In genomic region chr12:61536525-61536924, GRCh38 we compare ENCODE assay signal across 21 cellular contexts.
DNase-seq lines count a peak whose midpoint lies in the region; ATAC-seq and TF ChIP-seq lines count a peak whose summit lies in the region.
"Had no signal": no experiment of that assay in that cellular context is flagged by ENCODE, and none has a peak within 500 bp of the region (broad histone marks: within the 10 kb centered on the region; RNA-seq: fewer than 3 reads in every experiment).

No MANE protein-coding gene starts in this region.

- TF ChIP-seq CTCF in OCI-LY7 (conservative IDR thresholded peaks at IDR 0.05; ENCODE audit: low read length) = no peak
- TF ChIP-seq CTCF in epithelial cell of esophagus (IDR thresholded peaks at IDR 0.05; ENCODE audit: insufficient read depth, low read depth, low read length, missing control alignments) = no peak

- H3K4me1 ChIP-seq in GM23248 (ENCODE audit: insufficient read depth) (no peaks in the 10 kb centered on the region), OCI-LY7 (ENCODE audit: insufficient read depth, low read length, poor library complexity, severe bottlenecking) (peaks cover 11% of the 10 kb centered on the region)
- H3K4me1 ChIP-seq: Caco-2 had no signal

- H3K36me3 Mint-ChIP-seq in activated T-cell treated with anti-CD3 and anti-CD28 coated beads, Interleukin-2, amount 50 U/mL, for 72 hours (ENCODE audit: insufficient read depth in 2 of 2) = no peaks in the 10 kb centered on the region

- no peak overlapping the region for H3K4me3 Mint-ChIP-seq in activated T-cell treated with anti-CD3 and anti-CD28 coated beads, Interleukin-2, amount 50 U/mL, for 72 hours

- no peaks in the 10 kb centered on the region for H3K79me2 ChIP-seq in GM23248 (ENCODE audit: insufficient read depth)
- no peaks in the 10 kb centered on the region for H3K79me2 ChIP-seq in OCI-LY7 (ENCODE audit: insufficient read depth, low read depth, low read length)

- BruUV-seq in OCI-LY7 (replicated peaks; lab: Mats Ljungman, UMichigan) = no TSS peak

- no peak overlapping the region for H3K27ac ChIP-seq in GM23248
- H3K27ac ChIP-seq in OCI-LY7 (ENCODE audit: low read depth, low read length, poor library complexity, severe bottlenecking) = no peak overlapping the region
- H3K27ac ChIP-seq: HL-60 had no signal

- H3K9me3 Mint-ChIP-seq in activated T-cell treated with anti-CD3 and anti-CD28 coated beads, Interleukin-2, amount 50 U/mL, for 72 hours = peaks cover 0 to 5% of the 10 kb centered on the region in 2 donors

- DNase-seq in GM23248 (peak; percentile 29), OCI-LY7 (ENCODE audit: low spot score) (no peak), epithelial cell of esophagus (ENCODE audit: low read depth) (peak; percentile 35), middle frontal gyrus (ENCODE audit: extremely low spot score, low spot score) (peak; percentile 47)
- DNase-seq in activated T-cell treated with anti-CD3 and anti-CD28 coated beads, Interleukin-2, amount 50 U/mL, for 72 hours = no peak
- DNase-seq: ACHN, AML-193, Caco-2, EL, NCI-H1436, NCI-H2107, NCI-H226, NCI-H524 treated with DMSO at 0.1 percent for 48 hours, OCI-M1, SHP77 treated with DMSO at 0.1 percent for 48 hours had no signal

- no peak overlapping the region for H3K9ac ChIP-seq in GM23248

- H3K27me3 ChIP-seq in GM23248 (replicated peaks; ENCODE audit: insufficient read depth) = no peaks in the 10 kb centered on the region

- intact Hi-C loops in OCI-LY7 (cut with micrococcal nuclease; ENCODE audit: unreplicated experiment) = loop anchor here (5.0 to 10.0 kb wide), 2 partner anchors 212 to 849 kb away; no protein-coding TSS in a partner anchor

- no peaks in the 10 kb centered on the region for H3F3A ChIP-seq in GM23248 (ENCODE audit: insufficient read depth)

- CTCF ChIA-PET in OCI-LY7 (lab: Charles Lee; ENCODE audit: unreplicated experiment) = no interaction called here

- no peak overlapping the region for H3K27ac Mint-ChIP-seq in activated T-cell treated with anti-CD3 and anti-CD28 coated beads, Interleukin-2, amount 50 U/mL, for 72 hours

- POLR2A ChIA-PET in OCI-LY7 (lab: Charles Lee) = interaction anchor here (0.6 to 4.7 kb wide), 6 partner anchors 8 to 1391 kb away, joined by 3 to 40 read pairs (median 4); no protein-coding TSS in a partner anchor

- no peaks in the 10 kb centered on the region for H3K4me1 Mint-ChIP-seq in activated T-cell treated with anti-CD3 and anti-CD28 coated beads, Interleukin-2, amount 50 U/mL, for 72 hours (ENCODE audit: low read depth)

- no peaks in the 10 kb centered on the region for H4K20me1 ChIP-seq in GM23248 (ENCODE audit: insufficient read depth)
- H4K20me1 ChIP-seq in OCI-LY7 (ENCODE audit: insufficient read depth, low read length) = no peaks in the 10 kb centered on the region

- H3K4me3 ChIP-seq in GM23248 (no peak overlapping the region), OCI-LY7 (ENCODE audit: low read depth, low read length, poor library complexity, severe bottlenecking) (no peak overlapping the region), epithelial cell of esophagus (ENCODE audit: low read length) (no peak overlapping the region)
- H3K4me3 ChIP-seq: K562 had no signal

- no peaks in the 10 kb centered on the region for H3K36me3 ChIP-seq in GM23248 (ENCODE audit: low read depth)
- no peaks in the 10 kb centered on the region for H3K36me3 ChIP-seq in OCI-LY7 (ENCODE audit: insufficient read depth, low read length)

- H3K9me3 ChIP-seq in GM23248 (ENCODE audit: low read depth) (no peaks in the 10 kb centered on the region), OCI-LY7 (ENCODE audit: low read length) (no peaks in the 10 kb centered on the region)
- H3K9me3 ChIP-seq: Caco-2 had no signal

- WGBS in GM23248 (ENCODE audit: low coverage in 1 of 2, low lambda C conversion rate in 2 of 2, missing lambda C conversion rate in 2 of 2), 2 experiments = 1 to 5% methylated on average over 3 of the region's 3 CpGs

- ATAC-seq in HG02870 (IDR thresholded peaks at IDR 0.05; ENCODE audit: unreplicated experiment) (no peak), HG02840 (IDR thresholded peaks at IDR 0.05; ENCODE audit: low FRiP score, unreplicated experiment) (no peak), HG03457 (IDR thresholded peaks at IDR 0.05; ENCODE audit: unreplicated experiment) (no peak)
- ATAC-seq in activated T-cell treated with anti-CD3 and anti-CD28 coated beads, Interleukin-2, amount 50 U/mL, for 72 hours (replicated peaks in 1 of 2) = no peak
- ATAC-seq: K562, SK-N-SH treated with all-trans-retinoic acid at 6 μM for 48 hours had no signal

- no peak overlapping the region for H2AFZ ChIP-seq in GM23248
- peak overlapping the region; percentile 66; the same call in 1 of the 2 replicates for H2AFZ ChIP-seq in OCI-LY7 (ENCODE audit: low read length)

- in situ Hi-C loops in GM23248 (cut with MboI) = loop anchor here (25.0 kb wide), 1 partner anchor 101 kb away; no protein-coding TSS in a partner anchor

- no peaks in the 10 kb centered on the region for H3K27me3 Mint-ChIP-seq in activated T-cell treated with anti-CD3 and anti-CD28 coated beads, Interleukin-2, amount 50 U/mL, for 72 hours (ENCODE audit: low read depth)

- H3K9me2 ChIP-seq in GM23248 (ENCODE audit: insufficient read depth) = no peaks in the 10 kb centered on the region
- H3K9me2 ChIP-seq in OCI-LY7 (ENCODE audit: insufficient read depth, low read length) = no peaks in the 10 kb centered on the region

- H3K4me2 ChIP-seq in GM23248 (ENCODE audit: unreplicated experiment) (no peak overlapping the region), OCI-LY7 (ENCODE audit: low read length) (no peak overlapping the region)

Comparison
In these comparisons a context has a peak if more than half of its experiments do, and no peak if none do; other contexts are left out.
1. DNase-seq: peak in GM23248 (single experiment), epithelial cell of esophagus (single experiment) and middle frontal gyrus (single experiment); none in OCI-LY7 (single experiment) and activated T-cell treated with anti-CD3 and anti-CD28 coated beads, Interleukin-2, amount 50 U/mL, for 72 hours (0 of 2).